ENCODE assay signal across 1 cellular context in genomic region chr4:118942465-118942864, GRCh38.
TF ChIP-seq lines count a peak whose summit lies in the region.

No MANE protein-coding gene starts in this region.

TF ChIP-seq in IMR-90, 13 proteins besides CTCF, POLR2A, EP300 and RAD21:
- TF ChIP-seq, protein P1, sequence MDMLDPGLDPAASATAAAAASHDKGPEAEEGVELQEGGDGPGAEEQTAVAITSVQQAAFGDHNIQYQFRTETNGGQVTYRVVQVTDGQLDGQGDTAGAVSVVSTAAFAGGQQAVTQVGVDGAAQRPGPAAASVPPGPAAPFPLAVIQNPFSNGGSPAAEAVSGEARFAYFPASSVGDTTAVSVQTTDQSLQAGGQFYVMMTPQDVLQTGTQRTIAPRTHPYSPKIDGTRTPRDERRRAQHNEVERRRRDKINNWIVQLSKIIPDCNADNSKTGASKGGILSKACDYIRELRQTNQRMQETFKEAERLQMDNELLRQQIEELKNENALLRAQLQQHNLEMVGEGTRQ (IDR thresholded peaks at IDR 0.05; ENCODE audit: low read depth, low read length), result no peak
- no peak for TF ChIP-seq RCOR1 (IDR thresholded peaks at IDR 0.05; ENCODE audit: insufficient replicate concordance, low read length)
- TF ChIP-seq SMC3 (IDR thresholded peaks at IDR 0.05; ENCODE audit: low read depth, low read length), result no peak
- peak; percentile 17; the same call in 1 of the 2 replicates for TF ChIP-seq CEBPB (IDR thresholded peaks at IDR 0.05; ENCODE audit: low read depth, low read length)
